ENCODE assay signal across 15 cellular contexts in genomic region chr14:92660571-92660970, GRCh38.
DNase-seq lines count a peak whose midpoint lies in the region; ATAC-seq, FAIRE-seq and TF ChIP-seq lines count a peak whose summit lies in the region.
"Had no signal": no experiment of that assay in that cellular context is flagged by ENCODE, and none has a peak within 500 bp of the region (broad histone marks: within the 10 kb centered on the region; RNA-seq: fewer than 3 reads in every experiment).

No MANE protein-coding gene starts in this region.

- TF ChIP-seq CTCF in kidney (IDR thresholded peaks at IDR 0.05; ENCODE audit: borderline replicate concordance, extremely low read depth, insufficient read depth) (no peak), stomach (IDR thresholded peaks at IDR 0.05) (no peak)

- no peak overlapping the region for H3K27ac ChIP-seq in kidney (ENCODE audit: low read depth in 2 of 2, low read length in 2 of 2)
- H3K27ac ChIP-seq in stomach: peak overlapping the region in 4 of 5 donors; percentile 68 to 85 (median 83)
- H3K27ac ChIP-seq: RWPE1, thyroid gland had no signal

- TF ChIP-seq EP300 in stomach (IDR thresholded peaks at IDR 0.05): no peak

- H3K27me3 Mint-ChIP-seq in activated T-cell treated with anti-CD3 and anti-CD28 coated beads, Interleukin-2, amount 50 U/mL, for 24 hours: no peaks in the 10 kb centered on the region
- H3K27me3 Mint-ChIP-seq in activated T-cell treated with anti-CD3 and anti-CD28 coated beads, Interleukin-2, amount 50 U/mL, for 4 hours (ENCODE audit: low read depth): no peaks in the 10 kb centered on the region
- H3K27me3 Mint-ChIP-seq in activated CD8-positive, alpha-beta T cell treated with anti-CD3 and anti-CD28 coated beads, Interleukin-2, amount 10 ng/mL, durations not matched to agents 7 days and 5 days (ENCODE audit: low read depth): no peaks in the 10 kb centered on the region

- no peak for DNase-seq in activated T-cell treated with anti-CD3 and anti-CD28 coated beads, Interleukin-2, amount 50 U/mL, for 24 hours
- no peak for DNase-seq in activated T-cell treated with anti-CD3 and anti-CD28 coated beads, Interleukin-2, amount 50 U/mL, for 4 hours
- DNase-seq in activated CD8-positive, alpha-beta T cell treated with anti-CD3 and anti-CD28 coated beads, Interleukin-2, amount 10 ng/mL, durations not matched to agents 7 days and 5 days: no peak
- peak; percentile 7 for DNase-seq in kidney
- no peak for DNase-seq in stomach
- DNase-seq in NCI-H146 treated with DMSO at 0.1 percent for 48 hours (lab: John Stamatoyannopoulos, UW; ENCODE audit: unreplicated experiment): no peak
- DNase-seq in NCI-H526 treated with DMSO at 0.1 percent for 48 hours (lab: John Stamatoyannopoulos, UW): no peak
- no peak for DNase-seq in SHP77 treated with DMSO at 0.1 percent for 48 hours (lab: John Stamatoyannopoulos, UW)
- DNase-seq: dermis blood vessel endothelial cell, NCI-H1436, NCI-H69, T1000, thyroid gland had no signal

- no peaks in the 10 kb centered on the region for H3K27me3 ChIP-seq in stomach
- H3K27me3 ChIP-seq: thyroid gland had no signal

- CTCF ChIA-PET in activated CD8-positive, alpha-beta T cell treated with anti-CD3 and anti-CD28 coated beads, Interleukin-2, amount 10 ng/mL, durations not matched to agents 7 days and 5 days (lab: Charles Lee): no interaction called here

- no peak overlapping the region for H3K4me3 Mint-ChIP-seq in activated T-cell treated with anti-CD3 and anti-CD28 coated beads, Interleukin-2, amount 50 U/mL, for 24 hours
- H3K4me3 Mint-ChIP-seq in activated T-cell treated with anti-CD3 and anti-CD28 coated beads, Interleukin-2, amount 50 U/mL, for 4 hours: no peak overlapping the region
- H3K4me3 Mint-ChIP-seq in activated CD8-positive, alpha-beta T cell treated with anti-CD3 and anti-CD28 coated beads, Interleukin-2, amount 10 ng/mL, durations not matched to agents 7 days and 5 days: no peak overlapping the region

- H3K27ac Mint-ChIP-seq in activated T-cell treated with anti-CD3 and anti-CD28 coated beads, Interleukin-2, amount 50 U/mL, for 24 hours: peak overlapping the region; percentile 55
- peak overlapping the region; percentile 72 for H3K27ac Mint-ChIP-seq in activated CD8-positive, alpha-beta T cell treated with anti-CD3 and anti-CD28 coated beads, Interleukin-2, amount 10 ng/mL, durations not matched to agents 7 days and 5 days

- ATAC-seq in activated T-cell treated with anti-CD3 and anti-CD28 coated beads, Interleukin-2, amount 50 U/mL, for 4 hours: no peak
- ATAC-seq in activated CD8-positive, alpha-beta T cell treated with anti-CD3 and anti-CD28 coated beads, Interleukin-2, amount 10 ng/mL, durations not matched to agents 7 days and 5 days: no peak

- H3K9me3 ChIP-seq in kidney (ENCODE audit: control insufficient read depth in 1 of 2, low read length in 2 of 2): no peaks in the 10 kb centered on the region
- no peaks in the 10 kb centered on the region for H3K9me3 ChIP-seq in stomach
- H3K9me3 ChIP-seq: thyroid gland had no signal

- H3K9ac ChIP-seq in kidney (ENCODE audit: low read length in 2 of 2): no peak overlapping the region

- H3K4me3 ChIP-seq in kidney (ENCODE audit: low read length in 2 of 2) (no peak overlapping the region), stomach (no peak overlapping the region)
- H3K4me3 ChIP-seq: thyroid gland had no signal

- POLR2A ChIA-PET in activated CD8-positive, alpha-beta T cell treated with anti-CD3 and anti-CD28 coated beads, Interleukin-2, amount 10 ng/mL, durations not matched to agents 7 days and 5 days (lab: Charles Lee): interaction anchor here (1.5 kb wide), 1 partner anchor 8 kb away, joined by 3 read pairs; no protein-coding TSS in a partner anchor

- no peak for FAIRE-seq in kidney (lab: Jason Lieb, UNC)
- FAIRE-seq: A204.1 had no signal

- 78 to 89% (median 80%) methylated on average over 3 of the region's 3 CpGs for WGBS in stomach, 5 donors

- H3K36me3 Mint-ChIP-seq in activated T-cell treated with anti-CD3 and anti-CD28 coated beads, Interleukin-2, amount 50 U/mL, for 24 hours (ENCODE audit: low read depth): peaks cover 91% of the 10 kb centered on the region
- H3K36me3 Mint-ChIP-seq in activated T-cell treated with anti-CD3 and anti-CD28 coated beads, Interleukin-2, amount 50 U/mL, for 4 hours (ENCODE audit: insufficient read depth): peaks cover 55% of the 10 kb centered on the region
- H3K36me3 Mint-ChIP-seq in activated CD8-positive, alpha-beta T cell treated with anti-CD3 and anti-CD28 coated beads, Interleukin-2, amount 10 ng/mL, durations not matched to agents 7 days and 5 days (ENCODE audit: low read depth): peaks cover 85% of the 10 kb centered on the region

- intact Hi-C loops in kidney (cut with DNase I) (no loop called here), stomach (cut with DNase I; ENCODE audit: low total_unique reads) (no loop called here)

- no peak for TF ChIP-seq POLR2A in stomach (IDR thresholded peaks at IDR 0.05)

- H3K4me1 Mint-ChIP-seq in activated T-cell treated with anti-CD3 and anti-CD28 coated beads, Interleukin-2, amount 50 U/mL, for 24 hours (ENCODE audit: low read depth): peaks cover 89% of the 10 kb centered on the region
- H3K4me1 Mint-ChIP-seq in activated T-cell treated with anti-CD3 and anti-CD28 coated beads, Interleukin-2, amount 50 U/mL, for 4 hours (ENCODE audit: low read depth): peaks cover 88% of the 10 kb centered on the region
- peaks cover 65% of the 10 kb centered on the region for H3K4me1 Mint-ChIP-seq in activated CD8-positive, alpha-beta T cell treated with anti-CD3 and anti-CD28 coated beads, Interleukin-2, amount 10 ng/mL, durations not matched to agents 7 days and 5 days (ENCODE audit: low read depth)

- no peaks in the 10 kb centered on the region for H3K9me3 Mint-ChIP-seq in activated T-cell treated with anti-CD3 and anti-CD28 coated beads, Interleukin-2, amount 50 U/mL, for 24 hours
- no peaks in the 10 kb centered on the region for H3K9me3 Mint-ChIP-seq in activated T-cell treated with anti-CD3 and anti-CD28 coated beads, Interleukin-2, amount 50 U/mL, for 4 hours
- no peaks in the 10 kb centered on the region for H3K9me3 Mint-ChIP-seq in activated CD8-positive, alpha-beta T cell treated with anti-CD3 and anti-CD28 coated beads, Interleukin-2, amount 10 ng/mL, durations not matched to agents 7 days and 5 days (ENCODE audit: insufficient read depth)

- H3K36me3 ChIP-seq in kidney (ENCODE audit: control insufficient read depth in 1 of 2, insufficient read depth in 2 of 2, low read length in 2 of 2): no peaks in the 10 kb centered on the region
- peaks cover 0 to 54% (median 36%) of the 10 kb centered on the region in 4 donors for H3K36me3 ChIP-seq in stomach
- H3K36me3 ChIP-seq: thyroid gland had no signal

- H3K4me1 ChIP-seq in kidney (ENCODE audit: control insufficient read depth in 1 of 2, insufficient read depth in 1 of 2, low read depth in 1 of 2, low read length in 2 of 2): peaks cover 0 to 6% of the 10 kb centered on the region in 2 donors
- H3K4me1 ChIP-seq in stomach: peaks cover 0 to 40% (median 0%) of the 10 kb centered on the region in 4 donors

Comparison
In these comparisons a context has a peak if more than half of its experiments do, and no peak if none do; other contexts are left out.
1. H3K27ac ChIP-seq: peak in stomach (4 of 5); none in kidney (0 of 2).